In the genomic region with DNA sequence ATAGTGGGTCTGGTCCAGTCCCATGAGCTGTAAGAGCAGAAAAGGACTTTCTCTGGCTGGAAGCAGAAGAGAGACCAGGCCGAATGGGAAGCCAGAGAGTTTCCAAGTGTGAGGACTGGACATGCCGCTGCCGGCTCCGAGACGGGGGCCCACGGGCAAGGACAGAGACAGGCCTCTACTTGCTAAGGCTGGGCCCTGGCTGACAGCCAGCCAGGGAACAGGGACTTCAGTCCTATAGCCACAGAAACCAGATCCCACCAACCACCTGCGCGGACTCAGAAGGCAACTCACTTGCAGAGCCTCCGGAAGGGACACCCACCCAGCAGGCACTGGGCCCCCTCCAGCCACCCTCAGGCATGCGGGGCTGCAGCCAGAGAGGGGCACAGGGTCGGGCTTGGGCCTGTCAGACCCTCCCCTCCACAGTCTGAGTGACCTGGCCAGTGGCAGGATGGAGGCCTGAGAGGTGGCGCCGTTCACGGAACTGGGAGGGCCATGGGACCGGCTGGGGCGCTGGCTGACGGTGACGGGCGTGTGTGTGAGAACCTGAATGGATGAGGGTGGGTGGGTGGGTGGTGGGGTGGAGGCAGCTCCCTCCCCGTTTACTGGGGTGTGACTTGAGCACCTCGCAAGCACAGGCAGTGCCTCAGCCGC, we compare ENCODE assay signal across 33 cellular contexts. TPM values are rescaled to one million over a fixed set of nuclear protein-coding genes. Genes with fewer than 3 reads are reported as not detected.
DNase-seq lines count a peak whose midpoint lies in the region; ATAC-seq and TF ChIP-seq lines count a peak whose summit lies in the region.
"Had no signal": no experiment of that assay in that cellular context is flagged by ENCODE, and none has a peak within 500 bp of the region (broad histone marks: within the 10 kb centered on the region; RNA-seq: fewer than 3 reads in every experiment).

No MANE protein-coding gene starts in this region.

- H3K27ac ChIP-seq in OCI-LY3 (ENCODE audit: low read length) = no peak overlapping the region
- no peak overlapping the region for H3K27ac ChIP-seq in thyroid gland
- H3K27ac ChIP-seq: cardiac muscle cell, esophagus muscularis mucosa, sigmoid colon, SK-N-MC had no signal

- no peak overlapping the region for H3K9ac ChIP-seq in OCI-LY3 (ENCODE audit: low read length)

- peak overlapping the region in 1 of 2 donors; percentile 64 for H3K4me3 Mint-ChIP-seq in stimulated activated naive B cell treated with anti-CD40 and anti-IgM and Interleukin-4, amounts not matched to agents 10 μg/mL and 1 μg/mL and 100 μg/mL, for 72 hours
- H3K4me3 Mint-ChIP-seq: activated CD4-positive, alpha-beta T cell treated with anti-CD3 and anti-CD28 coated beads, Interleukin-2, amount 10 ng/mL, durations not matched to agents 24 days and 14 days; activated naive CD4-positive, alpha-beta T cell treated with anti-CD3 and anti-CD28 coated beads, Interleukin-2, amount 10 ng/mL, durations not matched to agents 7 days and 5 days; CD8-positive, alpha-beta memory T cell; immature natural killer cell; T-helper 17 cell had no signal

- H3K4me1 Mint-ChIP-seq in stimulated activated naive B cell treated with anti-CD40 and anti-IgM and Interleukin-4, amounts not matched to agents 10 μg/mL and 1 μg/mL and 100 μg/mL, for 72 hours = peaks cover 57 to 66% of the 10 kb centered on the region in 2 donors
- H3K4me1 Mint-ChIP-seq: activated CD4-positive, alpha-beta T cell treated with anti-CD3 and anti-CD28 coated beads, Interleukin-2, amount 10 ng/mL, durations not matched to agents 24 days and 14 days; activated naive CD4-positive, alpha-beta T cell treated with anti-CD3 and anti-CD28 coated beads, Interleukin-2, amount 10 ng/mL, durations not matched to agents 7 days and 5 days; CD8-positive, alpha-beta memory T cell; immature natural killer cell had no signal

- H3K9me3 Mint-ChIP-seq in stimulated activated naive B cell treated with anti-CD40 and anti-IgM and Interleukin-4, amounts not matched to agents 10 μg/mL and 1 μg/mL and 100 μg/mL, for 72 hours = no peaks in the 10 kb centered on the region
- H3K9me3 Mint-ChIP-seq: activated CD4-positive, alpha-beta T cell treated with anti-CD3 and anti-CD28 coated beads, Interleukin-2, amount 10 ng/mL, durations not matched to agents 24 days and 14 days; activated naive CD4-positive, alpha-beta T cell treated with anti-CD3 and anti-CD28 coated beads, Interleukin-2, amount 10 ng/mL, durations not matched to agents 7 days and 5 days; CD8-positive, alpha-beta memory T cell; IgD-negative memory B cell; immature natural killer cell had no signal

- DNase-seq in NCI-H748 (lab: John Stamatoyannopoulos, UW; ENCODE audit: unreplicated experiment) (peak; percentile 27), NCI-H748 treated with DMSO at 0.1 percent for 48 hours (lab: John Stamatoyannopoulos, UW) (no peak), islet precursor cell (peak; percentile 52), thyroid gland (no peak)
- no peak for DNase-seq in stimulated activated naive B cell treated with anti-CD40 and anti-IgM and Interleukin-4, amounts not matched to agents 10 μg/mL and 1 μg/mL and 100 μg/mL, for 72 hours
- DNase-seq: 8988T; activated CD4-positive, alpha-beta T cell treated with anti-CD3 and anti-CD28 coated beads, Interleukin-2, amount 10 ng/mL, durations not matched to agents 24 days and 14 days; activated naive CD4-positive, alpha-beta T cell treated with anti-CD3 and anti-CD28 coated beads, Interleukin-2, amount 10 ng/mL, durations not matched to agents 7 days and 5 days; AML-193; amygdala; CD8-positive, alpha-beta memory T cell; cortex of kidney; DMS79 treated with DMSO at 0.1 percent for 48 hours; foreskin melanocyte; HCEC 1CT; immature natural killer cell; mucosa of descending colon; NCI-H1105 treated with DMSO at 0.1 percent for 48 hours; NCI-H2081; NCI-H446 treated with DMSO at 0.1 percent for 48 hours; sigmoid colon; stimulated activated CD4-positive, alpha-beta T cell treated with anti-CD3 and anti-CD28 coated beads, Interleukin-15, amount 100 ng/mL, for 24 hours; stimulated activated CD8-positive, alpha-beta memory T cell treated with anti-CD3 and anti-CD28 coated beads, Interleukin-4, amount 100 ng/mL, for 48 hours; T-helper 17 cell had no signal

- 81 to 85% methylated on average over 17 to 20 of the region's 22 CpGs for WGBS in thyroid gland, 2 donors

- H3K4me2 ChIP-seq in OCI-LY3 (ENCODE audit: low read length) = peak overlapping the region; percentile 93

- TF ChIP-seq CTCF in OCI-LY3 (IDR thresholded peaks at IDR 0.05; ENCODE audit: low read depth, low read length) (no peak), thyroid gland (IDR thresholded peaks at IDR 0.05) (no peak)

- no peak for TF ChIP-seq POLR2A in thyroid gland (IDR thresholded peaks at IDR 0.05)

- peaks cover 3 to 12% of the 10 kb centered on the region in 2 donors for H3K27me3 Mint-ChIP-seq in stimulated activated naive B cell treated with anti-CD40 and anti-IgM and Interleukin-4, amounts not matched to agents 10 μg/mL and 1 μg/mL and 100 μg/mL, for 72 hours
- H3K27me3 Mint-ChIP-seq: activated CD4-positive, alpha-beta T cell treated with anti-CD3 and anti-CD28 coated beads, Interleukin-2, amount 10 ng/mL, durations not matched to agents 24 days and 14 days had no signal

- peak overlapping the region; percentile 82 for H3K27ac Mint-ChIP-seq in stimulated activated naive B cell treated with anti-CD40 and anti-IgM and Interleukin-4, amounts not matched to agents 10 μg/mL and 1 μg/mL and 100 μg/mL, for 72 hours
- H3K27ac Mint-ChIP-seq: activated CD4-positive, alpha-beta T cell treated with anti-CD3 and anti-CD28 coated beads, Interleukin-2, amount 10 ng/mL, durations not matched to agents 24 days and 14 days; activated naive CD4-positive, alpha-beta T cell treated with anti-CD3 and anti-CD28 coated beads, Interleukin-2, amount 10 ng/mL, durations not matched to agents 7 days and 5 days; immature natural killer cell; T-helper 17 cell had no signal

- no peaks in the 10 kb centered on the region for H3K79me2 ChIP-seq in OCI-LY3 (ENCODE audit: low read length)

- intact Hi-C loops in thyroid gland (cut with DNase I) = no loop called here

- peaks cover 0 to 2% of the 10 kb centered on the region in 2 donors for H3K36me3 Mint-ChIP-seq in stimulated activated naive B cell treated with anti-CD40 and anti-IgM and Interleukin-4, amounts not matched to agents 10 μg/mL and 1 μg/mL and 100 μg/mL, for 72 hours
- H3K36me3 Mint-ChIP-seq: activated naive CD4-positive, alpha-beta T cell treated with anti-CD3 and anti-CD28 coated beads, Interleukin-2, amount 10 ng/mL, durations not matched to agents 7 days and 5 days; CD8-positive, alpha-beta memory T cell; immature natural killer cell had no signal

- H3K27me3 ChIP-seq in OCI-LY3 (ENCODE audit: low read depth, low read length) = peaks cover 26% of the 10 kb centered on the region; the same call in 1 of the 2 replicates
- H3K27me3 ChIP-seq in thyroid gland = no peaks in the 10 kb centered on the region
- H3K27me3 ChIP-seq: cardiac muscle cell, esophagus muscularis mucosa, Peyer's patch, sigmoid colon, upper lobe of left lung had no signal

- H3K9me3 ChIP-seq in OCI-LY3 (ENCODE audit: insufficient read depth, low read length) (no peaks in the 10 kb centered on the region), thyroid gland (no peaks in the 10 kb centered on the region)
- H3K9me3 ChIP-seq: esophagus muscularis mucosa, mucosa of descending colon, Peyer's patch, sigmoid colon, upper lobe of left lung had no signal

- ATAC-seq in stimulated activated naive B cell treated with anti-CD40 and anti-IgM and Interleukin-4, amounts not matched to agents 10 μg/mL and 1 μg/mL and 100 μg/mL, for 72 hours (replicated peaks) = no peak
- ATAC-seq in HG03520 (IDR thresholded peaks at IDR 0.05; ENCODE audit: unreplicated experiment) (no peak), GM21367 (IDR thresholded peaks at IDR 0.05; ENCODE audit: unreplicated experiment) (no peak)
- ATAC-seq: mucosa of descending colon, T-helper 17 cell had no signal

- H3K4me1 ChIP-seq in OCI-LY3 (ENCODE audit: low read length) = peaks cover 61% of the 10 kb centered on the region
- H3K4me1 ChIP-seq in thyroid gland = peaks cover 21 to 31% of the 10 kb centered on the region in 2 donors

- no peak overlapping the region for H2AFZ ChIP-seq in OCI-LY3 (ENCODE audit: low read depth, low read length)

- no peak overlapping the region for H3K4me3 ChIP-seq in OCI-LY3 (ENCODE audit: low read length)
- no peak overlapping the region for H3K4me3 ChIP-seq in thyroid gland (replicated peaks in 1 of 3)
- H3K4me3 ChIP-seq: cardiac muscle cell, esophagus muscularis mucosa, mucosa of descending colon, Peyer's patch, sigmoid colon, SK-N-MC, upper lobe of left lung had no signal

- H4K20me1 ChIP-seq in OCI-LY3 (ENCODE audit: insufficient read depth, low read length) = no peaks in the 10 kb centered on the region

- no peaks in the 10 kb centered on the region for H3K36me3 ChIP-seq in OCI-LY3 (replicated peaks; ENCODE audit: low read depth, low read length)
- H3K36me3 ChIP-seq in thyroid gland = no peaks in the 10 kb centered on the region
- H3K36me3 ChIP-seq: cardiac muscle cell, esophagus muscularis mucosa, Peyer's patch, sigmoid colon, upper lobe of left lung had no signal

RNA-seq across cellular contexts. Expression of gene A4GALT, which starts 47.8 kb away (rescaled TPM):
- total RNA-seq in thyroid gland = 10 to 100 TPM; 12.6 to 23.9 (median 18.0) TPM
- total RNA-seq: activated CD4-positive, alpha-beta T cell treated with anti-CD3 and anti-CD28 coated beads, Interleukin-2, amount 10 ng/mL, durations not matched to agents 24 days and 14 days; CD8-positive, alpha-beta memory T cell; T-helper 17 cell had no signal

Comparison
In these comparisons a context has a peak if more than half of its experiments do, and no peak if none do; other contexts are left out.
1. DNase-seq: peak in NCI-H748 (single experiment) and islet precursor cell (single experiment); none in NCI-H748 treated with DMSO at 0.1 percent for 48 hours (single experiment), stimulated activated naive B cell treated with anti-CD40 and anti-IgM and Interleukin-4, amounts not matched to agents 10 μg/mL and 1 μg/mL and 100 μg/mL, for 72 hours (single experiment) and thyroid gland (0 of 2).